Comparison of ENCODE assay signal across 8 cellular contexts in genomic region chr6:33904050-33904827, GRCh38.
DNase-seq lines count a peak whose midpoint lies in the region; ATAC-seq and TF ChIP-seq lines count a peak whose summit lies in the region.

No MANE protein-coding gene starts in this region.

- H3K27ac ChIP-seq in esophagus muscularis mucosa (replicated peaks in 1 of 4): no peak overlapping the region

- TF ChIP-seq CTCF in esophagus muscularis mucosa (IDR thresholded peaks at IDR 0.05): no peak

- 79% methylated on average over 11 of the region's 14 CpGs for WGBS in esophagus muscularis mucosa

- H3K36me3 ChIP-seq in esophagus muscularis mucosa: no peaks in the 10 kb centered on the region

- ATAC-seq in GM19395 (IDR thresholded peaks at IDR 0.05; ENCODE audit: unreplicated experiment): peak; percentile 75
- peak; percentile 67 for ATAC-seq in HG03565 (IDR thresholded peaks at IDR 0.05; ENCODE audit: unreplicated experiment)

- no peak overlapping the region for H3K4me3 ChIP-seq in esophagus muscularis mucosa

- no peak for TF ChIP-seq POLR2A in esophagus muscularis mucosa (IDR thresholded peaks at IDR 0.05; ENCODE audit: low read depth)

- no peaks in the 10 kb centered on the region for H3K4me1 ChIP-seq in esophagus muscularis mucosa

- no peaks in the 10 kb centered on the region for H3K9me3 ChIP-seq in esophagus muscularis mucosa

- peaks cover 0 to 7% (median 0%) of the 10 kb centered on the region in 4 donors for H3K27me3 ChIP-seq in esophagus muscularis mucosa

- DNase-seq in activated CD8-positive, alpha-beta memory T cell treated with anti-CD3 and anti-CD28 coated beads, Interleukin-2, amount 50 U/mL, for 24 hours (ENCODE audit: extremely low read depth): peak; percentile 17
- peak; percentile 37 for DNase-seq in medulla oblongata (ENCODE audit: extremely low spot score)
- no peak for DNase-seq in esophagus muscularis mucosa (ENCODE audit: extremely low spot score)
- DNase-seq in midbrain (lab: John Stamatoyannopoulos, UW): no peak
- DNase-seq in HK-2 (ENCODE audit: unreplicated experiment): no peak
- DNase-seq in SW 1271 (lab: John Stamatoyannopoulos, UW): no peak

- intact Hi-C loops in esophagus muscularis mucosa (cut with DNase I): no loop called here

- no peak for TF ChIP-seq EP300 in esophagus muscularis mucosa (IDR thresholded peaks at IDR 0.05)

Comparison
In these comparisons a context has a peak if more than half of its experiments do, and no peak if none do; other contexts are left out.
1. DNase-seq: peak in activated CD8-positive, alpha-beta memory T cell treated with anti-CD3 and anti-CD28 coated beads, Interleukin-2, amount 50 U/mL, for 24 hours (single experiment) and medulla oblongata (single experiment); none in esophagus muscularis mucosa (single experiment), midbrain (single experiment), HK-2 (single experiment) and SW 1271 (0 of 2).